Comparison of ENCODE assay signal across 9 cellular contexts in genomic region chr2:177983183-177983788, GRCh38.
A peak's percentile ranks its signal among the peaks of the same experiment; 100 is the strongest.
DNase-seq lines count a peak whose midpoint lies in the region; ATAC-seq and TF ChIP-seq lines count a peak whose summit lies in the region.
"Had no signal": no experiment of that assay in that cellular context is flagged by ENCODE, and none has a peak within 500 bp of the region (broad histone marks: within the 10 kb centered on the region; RNA-seq: fewer than 3 reads in every experiment).

No MANE protein-coding gene starts in this region.

- H3K9ac ChIP-seq in smooth muscle cell (ENCODE audit: low read depth) = no peak overlapping the region

- no peak overlapping the region for H3K4me2 ChIP-seq in smooth muscle cell

- no peaks in the 10 kb centered on the region for H3K9me3 Mint-ChIP-seq in CD4-positive, alpha-beta T cell

- no peak overlapping the region for H3K4me3 Mint-ChIP-seq in CD4-positive, alpha-beta T cell

- POLR2A ChIA-PET in CD4-positive, alpha-beta T cell (lab: Charles Lee) = no interaction called here

- CTCF ChIA-PET in CD4-positive, alpha-beta T cell (lab: Charles Lee) = interaction anchor here (0.6 kb wide), 1 partner anchor 822 kb away, joined by 3 read pairs; no protein-coding TSS in a partner anchor

- H3K9me3 ChIP-seq in CD4-positive, alpha-beta T cell (ENCODE audit: control insufficient read depth, low read length) = no peaks in the 10 kb centered on the region
- H3K9me3 ChIP-seq in smooth muscle cell (replicated peaks; ENCODE audit: low read depth) = no peaks in the 10 kb centered on the region
- H3K9me3 ChIP-seq: neutrophil had no signal

- no peak overlapping the region for H3K27ac ChIP-seq in CD4-positive, alpha-beta T cell (ENCODE audit: low read depth, low read length)
- H3K27ac ChIP-seq in VCaP (no peak overlapping the region), smooth muscle cell (ENCODE audit: low read depth) (no peak overlapping the region)
- H3K27ac ChIP-seq: neutrophil had no signal

- no peaks in the 10 kb centered on the region for H3K36me3 ChIP-seq in smooth muscle cell (ENCODE audit: low read depth)
- H3K36me3 ChIP-seq: neutrophil had no signal

- H3K79me2 ChIP-seq in smooth muscle cell (ENCODE audit: low read depth) = no peaks in the 10 kb centered on the region

- DNase-seq in CD4-positive, alpha-beta T cell = peak in 1 of 10 experiments; percentile 0
- DNase-seq in NCI-H2081 (lab: John Stamatoyannopoulos, UW) (peak; percentile 49 to 69), germinal center (ENCODE audit: low spot score) (peak; percentile 30), smooth muscle cell (lab: John Stamatoyannopoulos, UW; ENCODE audit: unreplicated experiment) (no peak)

- no peaks in the 10 kb centered on the region for H3K27me3 ChIP-seq in CD4-positive, alpha-beta T cell (ENCODE audit: control insufficient read depth, insufficient read depth, low read length)
- H3K27me3 ChIP-seq in smooth muscle cell (ENCODE audit: low read depth) = no peaks in the 10 kb centered on the region

- 0% methylated on average over 2 of the region's 2 CpGs for WGBS in smooth muscle cell (ENCODE audit: low lambda C conversion rate)

- no peak overlapping the region for H3K4me3 ChIP-seq in smooth muscle cell

- no peak overlapping the region for H3K27ac Mint-ChIP-seq in CD4-positive, alpha-beta T cell

- H3F3A ChIP-seq in smooth muscle cell (ENCODE audit: low read depth) = no peaks in the 10 kb centered on the region

- H3K4me1 ChIP-seq in smooth muscle cell (ENCODE audit: low read depth) = no peaks in the 10 kb centered on the region

- no peaks in the 10 kb centered on the region for H3K4me1 Mint-ChIP-seq in CD4-positive, alpha-beta T cell (ENCODE audit: low read depth)

- intact Hi-C loops in CD4-positive, alpha-beta T cell (cut with DNase I, micrococcal nuclease) = no loop called here

- H2AFZ ChIP-seq in smooth muscle cell (ENCODE audit: low read depth) = no peak overlapping the region

- H4K20me1 ChIP-seq in smooth muscle cell (ENCODE audit: low read depth) = no peaks in the 10 kb centered on the region

- no peaks in the 10 kb centered on the region for H3K36me3 Mint-ChIP-seq in CD4-positive, alpha-beta T cell (ENCODE audit: low read depth)

- H3K27me3 Mint-ChIP-seq in CD4-positive, alpha-beta T cell = no peaks in the 10 kb centered on the region

- peak; percentile 52 for TF ChIP-seq CTCF in CD4-positive, alpha-beta T cell (IDR thresholded peaks at IDR 0.05)
- TF ChIP-seq CTCF in VCaP (conservative IDR thresholded peaks at IDR 0.05) (peak; percentile 95), smooth muscle cell (IDR thresholded peaks at IDR 0.05; ENCODE audit: borderline replicate concordance, insufficient read depth, poor library complexity, severe bottlenecking) (peak; percentile 85)

- ATAC-seq in CD4-positive, alpha-beta T cell (ENCODE audit: poor library complexity) = no peak
- ATAC-seq in GM18858 (IDR thresholded peaks at IDR 0.05; ENCODE audit: unreplicated experiment) (peak; percentile 66), HG03060 (IDR thresholded peaks at IDR 0.05; ENCODE audit: low read depth, unreplicated experiment) (peak; percentile 73), HG03196 (IDR thresholded peaks at IDR 0.05; ENCODE audit: unreplicated experiment) (no peak)

Comparison
In these comparisons a context has a peak if more than half of its experiments do, and no peak if none do; other contexts are left out.
1. ATAC-seq: peak in GM18858 (single experiment) and HG03060 (single experiment); none in CD4-positive, alpha-beta T cell (single experiment) and HG03196 (single experiment).
2. Peak in every context shown above with its lines, with median percentiles within 50 percentile points of each other: CTCF ChIP-seq.